ENCODE assay signal across 8 cellular contexts in genomic region chr18:75247041-75247551, GRCh38.
A peak's percentile ranks its signal among the peaks of the same experiment; 100 is the strongest.
DNase-seq lines count a peak whose midpoint lies in the region; ATAC-seq and TF ChIP-seq lines count a peak whose summit lies in the region.

No MANE protein-coding gene starts in this region.

- peak overlapping the region; percentile 95 for H3K27ac Mint-ChIP-seq in central memory CD8-positive, alpha-beta T cell (ENCODE audit: low read depth)

- ATAC-seq in central memory CD8-positive, alpha-beta T cell (replicated peaks; ENCODE audit: extremely low read depth, poor library complexity, severe bottlenecking): no peak
- ATAC-seq in GM21529 (IDR thresholded peaks at IDR 0.05; ENCODE audit: unreplicated experiment): no peak

- H3K4me1 ChIP-seq in muscle layer of colon (ENCODE audit: insufficient read depth, low read length): peaks cover 67% of the 10 kb centered on the region

- H3K27me3 Mint-ChIP-seq in central memory CD8-positive, alpha-beta T cell: no peaks in the 10 kb centered on the region

- no peak for TF ChIP-seq CTCF in NB4 (IDR thresholded peaks at IDR 0.05; ENCODE audit: low read depth, low read length)

- peak overlapping the region; percentile 67 for H3K4me3 ChIP-seq in NB4 (ENCODE audit: low read depth, low read length)
- peak overlapping the region in 1 of 2 donors; percentile 71 for H3K4me3 ChIP-seq in muscle layer of colon (ENCODE audit: low read depth in 1 of 2, low read length in 2 of 2)

- no peak for TF ChIP-seq POLR2A in NB4 (IDR thresholded peaks at IDR 0.05; ENCODE audit: extremely low read depth, insufficient read length)

- H3K4me1 Mint-ChIP-seq in central memory CD8-positive, alpha-beta T cell: peaks cover 81% of the 10 kb centered on the region

- no peaks in the 10 kb centered on the region for H3K9me3 Mint-ChIP-seq in central memory CD8-positive, alpha-beta T cell

- H3K36me3 ChIP-seq in muscle layer of colon (ENCODE audit: insufficient read depth, low read length): no peaks in the 10 kb centered on the region

- H3K27me3 ChIP-seq in muscle layer of colon (ENCODE audit: control insufficient read depth in 1 of 2, insufficient read depth in 2 of 2, low read length in 2 of 2): no peaks in the 10 kb centered on the region

- peak overlapping the region; percentile 79 for H3K4me3 Mint-ChIP-seq in central memory CD8-positive, alpha-beta T cell

- H3K9me3 ChIP-seq in muscle layer of colon (ENCODE audit: low read length): no peaks in the 10 kb centered on the region

- DNase-seq in AG20443 (ENCODE audit: low spot score) (peak; percentile 52), NB4 (ENCODE audit: low read depth) (peak; percentile 70), SW480 (ENCODE audit: low spot score) (no peak), 8988T (no peak)
- DNase-seq in central memory CD8-positive, alpha-beta T cell (ENCODE audit: low spot score in 2 of 2): no peak
- DNase-seq in activated CD4-positive, alpha-beta T cell treated with anti-CD3 and anti-CD28 coated beads, Interleukin-2, amount 50 U/mL, for 48 hours: no peak

- peaks cover 15% of the 10 kb centered on the region for H3K36me3 Mint-ChIP-seq in central memory CD8-positive, alpha-beta T cell (ENCODE audit: insufficient read depth)

- H3K9ac ChIP-seq in muscle layer of colon (ENCODE audit: low read length): peak overlapping the region; percentile 54

- peak overlapping the region; percentile 65 for H3K27ac ChIP-seq in muscle layer of colon (ENCODE audit: low read depth, low read length)

Comparison
In these comparisons a context has a peak if more than half of its experiments do, and no peak if none do; other contexts are left out.
1. DNase-seq: peak in AG20443 (single experiment) and NB4 (single experiment); none in central memory CD8-positive, alpha-beta T cell (0 of 2), SW480 (single experiment), 8988T (single experiment) and activated CD4-positive, alpha-beta T cell treated with anti-CD3 and anti-CD28 coated beads, Interleukin-2, amount 50 U/mL, for 48 hours (0 of 2).